ENCODE assay signal across 30 cellular contexts in the genomic region with DNA sequence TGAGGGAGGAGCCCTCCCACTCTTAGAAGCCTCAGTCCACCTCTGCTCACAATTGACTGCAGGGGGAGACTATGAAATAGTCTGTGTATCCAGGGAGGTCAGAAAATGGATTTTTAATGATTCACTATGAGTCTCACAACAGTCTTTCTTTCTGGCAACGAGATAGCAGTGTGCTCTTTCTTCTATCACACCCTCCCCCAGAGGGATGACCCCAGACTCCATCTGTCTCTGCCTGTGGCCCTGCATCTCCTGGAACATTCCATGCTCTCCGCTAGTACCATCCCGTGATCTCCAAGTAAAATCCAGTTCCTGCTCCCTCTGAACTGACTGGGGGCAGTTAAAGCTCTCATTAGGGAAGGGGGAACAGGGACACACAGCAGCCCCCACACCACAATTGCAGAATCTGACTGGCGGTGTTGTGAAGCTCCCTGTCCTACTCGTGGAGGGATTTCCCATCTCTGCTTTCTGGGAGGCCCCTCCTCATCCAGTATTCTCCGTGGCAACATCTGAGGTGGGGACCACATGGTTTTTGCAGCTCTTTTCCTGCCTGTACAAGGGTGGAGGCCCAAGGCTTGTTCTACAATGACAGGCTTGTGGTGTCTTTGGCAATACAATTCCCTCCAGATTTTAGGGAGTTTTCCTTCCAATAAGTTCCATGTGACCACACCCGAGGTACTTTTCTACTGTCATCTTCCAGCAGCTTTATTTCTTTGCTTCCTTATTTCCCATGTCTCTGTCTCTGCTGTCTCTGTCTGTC. TPM values are rescaled to one million over a fixed set of nuclear protein-coding genes. Genes with fewer than 3 reads are reported as not detected.
DNase-seq lines count a peak whose midpoint lies in the region; ATAC-seq and TF ChIP-seq lines count a peak whose summit lies in the region.
"Had no signal": no experiment of that assay in that cellular context is flagged by ENCODE, and none has a peak within 500 bp of the region (broad histone marks: within the 10 kb centered on the region; RNA-seq: fewer than 3 reads in every experiment).

No MANE protein-coding gene starts in this region.

- no peak for DNase-seq in Right ventricle myocardium superior
- DNase-seq in cardiac septum (ENCODE audit: low spot score): no peak
- DNase-seq in fibroblast of the aortic adventitia (ENCODE audit: low read depth): peak; percentile 48
- no peak for DNase-seq in mucosa of descending colon
- DNase-seq in activated CD4-positive, alpha-beta T cell treated with anti-CD3 and anti-CD28 coated beads for 36 hours: no peak
- no peak for DNase-seq in HCEC 1CT
- no peak for DNase-seq in activated T-helper 1 cell treated with anti-CD3 and anti-CD28 coated beads, Interleukin-12 subunit alpha, Interleukin-12 subunit beta, Interleukin-2, Interleukin-4 antibody, amounts not matched to agents 30 ng/mL and 10 ng/mL and 1 ng/mL, durations not matched to agents 14 hours and 24 hours and 36 hours (ENCODE audit: low spot score)
- DNase-seq: 8988T; activated CD4-positive, alpha-beta memory T cell treated with anti-CD3 and anti-CD28 coated beads, Interleukin-2, amount 10 ng/mL, durations not matched to agents 7 days and 5 days; activated CD4-positive, alpha-beta T cell treated with anti-CD3 and anti-CD28 coated beads for 1 hour; activated CD8-positive, alpha-beta memory T cell treated with anti-CD3 and anti-CD28 coated beads, Interleukin-2, amount 50 U/mL, for 4 hours; activated naive CD4-positive, alpha-beta T cell treated with anti-CD3 and anti-CD28 coated beads, Interleukin-2, amount 10 ng/mL, durations not matched to agents 7 days and 5 days; amygdala; Caco-2; DMS53; islet precursor cell; midbrain; MM.1S; naive thymus-derived CD8-positive, alpha-beta T cell; NCI-H1105 treated with DMSO at 0.1 percent for 48 hours; NCI-H1930; NCI-H524 treated with DMSO at 0.1 percent for 48 hours; occipital lobe; OCI-M1; SHP77; stimulated activated CD4-positive, alpha-beta T cell treated with anti-CD3 and anti-CD28 coated beads, Interleukin-4, amount 100 ng/mL, for 4 hours had no signal

- no peak for TF ChIP-seq CTCF in fibroblast of the aortic adventitia (IDR thresholded peaks at IDR 0.05; ENCODE audit: insufficient read depth, low read length)
- TF ChIP-seq CTCF in mucosa of descending colon (IDR thresholded peaks at IDR 0.05): no peak

- no peak overlapping the region for H3K4me3 ChIP-seq in fibroblast of the aortic adventitia (ENCODE audit: low read depth, low read length)
- no peak overlapping the region for H3K4me3 ChIP-seq in mucosa of descending colon
- H3K4me3 ChIP-seq: prostate gland had no signal

- H3K9me3 ChIP-seq in mucosa of descending colon: no peaks in the 10 kb centered on the region
- H3K9me3 ChIP-seq: Caco-2, prostate gland had no signal

- POLR2A ChIA-PET in activated CD4-positive, alpha-beta T cell treated with anti-CD3 and anti-CD28 coated beads for 36 hours (lab: Charles Lee): no interaction called here

- H3K27me3 Mint-ChIP-seq in activated CD4-positive, alpha-beta T cell treated with anti-CD3 and anti-CD28 coated beads for 36 hours: no peaks in the 10 kb centered on the region
- no peaks in the 10 kb centered on the region for H3K27me3 Mint-ChIP-seq in activated T-helper 1 cell treated with anti-CD3 and anti-CD28 coated beads, Interleukin-12 subunit alpha, Interleukin-12 subunit beta, Interleukin-2, Interleukin-4 antibody, amounts not matched to agents 30 ng/mL and 10 ng/mL and 1 ng/mL, durations not matched to agents 14 hours and 24 hours and 36 hours (ENCODE audit: insufficient read depth)
- H3K27me3 Mint-ChIP-seq: activated CD4-positive, alpha-beta memory T cell treated with anti-CD3 and anti-CD28 coated beads, Interleukin-2, amount 10 ng/mL, durations not matched to agents 7 days and 5 days; activated naive CD4-positive, alpha-beta T cell treated with anti-CD3 and anti-CD28 coated beads, Interleukin-2, amount 10 ng/mL, durations not matched to agents 7 days and 5 days; naive thymus-derived CD8-positive, alpha-beta T cell; type B pancreatic cell had no signal

- H3K9me3 Mint-ChIP-seq in activated CD4-positive, alpha-beta T cell treated with anti-CD3 and anti-CD28 coated beads for 36 hours (ENCODE audit: low read depth): peaks cover 4% of the 10 kb centered on the region
- peaks cover 14% of the 10 kb centered on the region for H3K9me3 Mint-ChIP-seq in activated T-helper 1 cell treated with anti-CD3 and anti-CD28 coated beads, Interleukin-12 subunit alpha, Interleukin-12 subunit beta, Interleukin-2, Interleukin-4 antibody, amounts not matched to agents 30 ng/mL and 10 ng/mL and 1 ng/mL, durations not matched to agents 14 hours and 24 hours and 36 hours

- intact Hi-C loops in Right ventricle myocardium superior (cut with DNase I) (no loop called here), cardiac septum (cut with DNase I) (no loop called here), mucosa of descending colon (cut with DNase I, micrococcal nuclease) (no loop called here)
- intact Hi-C loops in activated CD4-positive, alpha-beta T cell treated with anti-CD3 and anti-CD28 coated beads for 36 hours (cut with DNase I, micrococcal nuclease): no loop called here
- intact Hi-C loops in activated T-helper 1 cell treated with anti-CD3 and anti-CD28 coated beads, Interleukin-12 subunit alpha, Interleukin-12 subunit beta, Interleukin-2, Interleukin-4 antibody, amounts not matched to agents 30 ng/mL and 10 ng/mL and 1 ng/mL, durations not matched to agents 14 hours and 24 hours and 36 hours (cut with micrococcal nuclease): no loop called here

- CTCF ChIA-PET in activated CD4-positive, alpha-beta T cell treated with anti-CD3 and anti-CD28 coated beads for 36 hours (lab: Charles Lee): interaction anchor here (1.6 kb wide), 1 partner anchor 46 kb away, joined by 4 read pairs; no protein-coding TSS in a partner anchor

- H3K4me1 ChIP-seq in mucosa of descending colon (ENCODE audit: low read depth): no peaks in the 10 kb centered on the region
- H3K4me1 ChIP-seq: Caco-2, prostate gland had no signal

- H3K36me3 Mint-ChIP-seq in activated CD4-positive, alpha-beta T cell treated with anti-CD3 and anti-CD28 coated beads for 36 hours (ENCODE audit: low read depth): peaks cover 5% of the 10 kb centered on the region
- peaks cover 6% of the 10 kb centered on the region for H3K36me3 Mint-ChIP-seq in activated T-helper 1 cell treated with anti-CD3 and anti-CD28 coated beads, Interleukin-12 subunit alpha, Interleukin-12 subunit beta, Interleukin-2, Interleukin-4 antibody, amounts not matched to agents 30 ng/mL and 10 ng/mL and 1 ng/mL, durations not matched to agents 14 hours and 24 hours and 36 hours (ENCODE audit: low read depth)
- H3K36me3 Mint-ChIP-seq: type B pancreatic cell had no signal

- ATAC-seq in Right ventricle myocardium superior (ENCODE audit: poor library complexity): peak; percentile 62
- peak; percentile 13 for ATAC-seq in mucosa of descending colon
- ATAC-seq in activated CD4-positive, alpha-beta T cell treated with anti-CD3 and anti-CD28 coated beads for 36 hours: no peak
- no peak for ATAC-seq in HG03439 (IDR thresholded peaks at IDR 0.05; ENCODE audit: unreplicated experiment)
- ATAC-seq: naive thymus-derived CD8-positive, alpha-beta T cell had no signal

- no peaks in the 10 kb centered on the region for H3K36me3 ChIP-seq in mucosa of descending colon (ENCODE audit: low read depth)
- H3K36me3 ChIP-seq: prostate gland had no signal

- no peak overlapping the region for H3K4me3 Mint-ChIP-seq in activated CD4-positive, alpha-beta T cell treated with anti-CD3 and anti-CD28 coated beads for 36 hours
- H3K4me3 Mint-ChIP-seq in activated T-helper 1 cell treated with anti-CD3 and anti-CD28 coated beads, Interleukin-12 subunit alpha, Interleukin-12 subunit beta, Interleukin-2, Interleukin-4 antibody, amounts not matched to agents 30 ng/mL and 10 ng/mL and 1 ng/mL, durations not matched to agents 14 hours and 24 hours and 36 hours: no peak overlapping the region
- H3K4me3 Mint-ChIP-seq: activated CD4-positive, alpha-beta memory T cell treated with anti-CD3 and anti-CD28 coated beads, Interleukin-2, amount 10 ng/mL, durations not matched to agents 7 days and 5 days; activated naive CD4-positive, alpha-beta T cell treated with anti-CD3 and anti-CD28 coated beads, Interleukin-2, amount 10 ng/mL, durations not matched to agents 7 days and 5 days; naive thymus-derived CD8-positive, alpha-beta T cell; T-helper 2 cell treated with Interferon-gamma antibody and Interleukin-4, amounts not matched to agents 5 μg/mL and 100 μg/mL, for 36 hours; type B pancreatic cell had no signal

- H3K27ac Mint-ChIP-seq in activated CD4-positive, alpha-beta T cell treated with anti-CD3 and anti-CD28 coated beads for 36 hours: no peak overlapping the region
- H3K27ac Mint-ChIP-seq in activated T-helper 1 cell treated with anti-CD3 and anti-CD28 coated beads, Interleukin-12 subunit alpha, Interleukin-12 subunit beta, Interleukin-2, Interleukin-4 antibody, amounts not matched to agents 30 ng/mL and 10 ng/mL and 1 ng/mL, durations not matched to agents 14 hours and 24 hours and 36 hours: no peak overlapping the region
- H3K27ac Mint-ChIP-seq: activated CD4-positive, alpha-beta memory T cell treated with anti-CD3 and anti-CD28 coated beads, Interleukin-2, amount 10 ng/mL, durations not matched to agents 7 days and 5 days; activated naive CD4-positive, alpha-beta T cell treated with anti-CD3 and anti-CD28 coated beads, Interleukin-2, amount 10 ng/mL, durations not matched to agents 7 days and 5 days; T-helper 2 cell treated with Interferon-gamma antibody and Interleukin-4, amounts not matched to agents 5 μg/mL and 100 μg/mL, for 36 hours; type B pancreatic cell had no signal

- no peaks in the 10 kb centered on the region for H3K4me1 Mint-ChIP-seq in activated CD4-positive, alpha-beta T cell treated with anti-CD3 and anti-CD28 coated beads for 36 hours
- no peaks in the 10 kb centered on the region for H3K4me1 Mint-ChIP-seq in activated T-helper 1 cell treated with anti-CD3 and anti-CD28 coated beads, Interleukin-12 subunit alpha, Interleukin-12 subunit beta, Interleukin-2, Interleukin-4 antibody, amounts not matched to agents 30 ng/mL and 10 ng/mL and 1 ng/mL, durations not matched to agents 14 hours and 24 hours and 36 hours (ENCODE audit: low read depth)
- H3K4me1 Mint-ChIP-seq: activated CD4-positive, alpha-beta memory T cell treated with anti-CD3 and anti-CD28 coated beads, Interleukin-2, amount 10 ng/mL, durations not matched to agents 7 days and 5 days; activated naive CD4-positive, alpha-beta T cell treated with anti-CD3 and anti-CD28 coated beads, Interleukin-2, amount 10 ng/mL, durations not matched to agents 7 days and 5 days had no signal

RNA-seq across cellular contexts. Expression of gene NATD1, which starts 19.5 kb away (rescaled TPM):
- total RNA-seq in Right ventricle myocardium superior: 19.1 TPM
- 14.4 TPM for total RNA-seq in cardiac septum
- total RNA-seq in fibroblast of the aortic adventitia (ENCODE audit: low replicate concordance): 3.1 and 4.4 TPM in 2 replicates
- total RNA-seq in mucosa of descending colon: 10 to 100 TPM in 1 of 3 donors, 1 to 10 TPM in 2; 3.9 to 11.1 (median 7.2) TPM
- 1 to 10 TPM; 1.5 to 1.7 TPM for total RNA-seq in activated CD4-positive, alpha-beta T cell treated with anti-CD3 and anti-CD28 coated beads for 36 hours
- 1.6 and 1.7 TPM in 2 replicates for total RNA-seq in activated T-helper 1 cell treated with anti-CD3 and anti-CD28 coated beads, Interleukin-12 subunit alpha, Interleukin-12 subunit beta, Interleukin-2, Interleukin-4 antibody, amounts not matched to agents 30 ng/mL and 10 ng/mL and 1 ng/mL, durations not matched to agents 14 hours and 24 hours and 36 hours

RNA-seq across cellular contexts. Expression of gene TMEM11, which starts 19.8 kb away (rescaled TPM):
- 31.9 TPM for total RNA-seq in Right ventricle myocardium superior
- 32.0 TPM for total RNA-seq in cardiac septum
- total RNA-seq in fibroblast of the aortic adventitia (ENCODE audit: low replicate concordance): 5.0 and 17.5 TPM in 2 replicates
- total RNA-seq in mucosa of descending colon: 10 to 100 TPM; 25.7 to 34.4 (median 27.1) TPM
- 10 to 100 TPM; 28.9 to 40.4 TPM for total RNA-seq in activated CD4-positive, alpha-beta T cell treated with anti-CD3 and anti-CD28 coated beads for 36 hours
- total RNA-seq in activated T-helper 1 cell treated with anti-CD3 and anti-CD28 coated beads, Interleukin-12 subunit alpha, Interleukin-12 subunit beta, Interleukin-2, Interleukin-4 antibody, amounts not matched to agents 30 ng/mL and 10 ng/mL and 1 ng/mL, durations not matched to agents 14 hours and 24 hours and 36 hours: 33.5 and 35.6 TPM in 2 replicates

RNA-seq across cellular contexts. Expression of gene MAP2K3, which starts 50.8 kb away (rescaled TPM):
- total RNA-seq in Right ventricle myocardium superior: 30.8 TPM
- total RNA-seq in cardiac septum: 70.5 TPM
- total RNA-seq in fibroblast of the aortic adventitia (ENCODE audit: low replicate concordance): 22.9 and 24.5 TPM in 2 replicates
- 10 to 100 TPM; 46.0 to 75.5 (median 67.1) TPM for total RNA-seq in mucosa of descending colon
- total RNA-seq in activated CD4-positive, alpha-beta T cell treated with anti-CD3 and anti-CD28 coated beads for 36 hours: 100 to 1,000 TPM; 122 to 123 TPM
- total RNA-seq in activated T-helper 1 cell treated with anti-CD3 and anti-CD28 coated beads, Interleukin-12 subunit alpha, Interleukin-12 subunit beta, Interleukin-2, Interleukin-4 antibody, amounts not matched to agents 30 ng/mL and 10 ng/mL and 1 ng/mL, durations not matched to agents 14 hours and 24 hours and 36 hours: 177 and 185 TPM in 2 replicates

Comparison
In these comparisons a context has a peak if more than half of its experiments do, and no peak if none do; other contexts are left out.
1. ATAC-seq: peak in Right ventricle myocardium superior (single experiment) and mucosa of descending colon (single experiment); none in activated CD4-positive, alpha-beta T cell treated with anti-CD3 and anti-CD28 coated beads for 36 hours (single experiment) and HG03439 (single experiment).